1 cellular context compared by ENCODE assay signal in the genomic region with DNA sequence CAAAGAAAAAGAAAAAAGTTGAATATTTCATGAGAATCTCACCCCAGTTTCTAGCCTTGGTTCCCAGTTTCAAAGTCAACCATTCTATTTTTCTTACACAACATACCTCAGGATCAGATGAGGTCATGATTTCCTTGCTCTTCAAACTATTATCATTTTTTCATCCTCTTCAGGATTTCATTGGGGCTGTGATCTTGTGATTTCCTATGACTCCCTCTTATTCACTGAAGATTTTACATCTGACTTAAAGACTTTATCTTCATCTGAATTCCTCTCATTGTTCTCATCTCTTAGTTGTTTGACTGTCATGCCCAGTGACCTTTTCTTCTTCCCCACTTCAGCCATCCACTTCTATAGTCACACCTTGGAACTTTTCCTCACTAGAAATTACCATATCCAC.
TF ChIP-seq lines count a peak whose summit lies in the region.

No MANE protein-coding gene starts in this region.

TF ChIP-seq in endothelial cell of umbilical vein, 7 proteins besides CTCF, POLR2A, EP300 and RAD21:
- no peak for TF ChIP-seq GATA2 (IDR thresholded peaks at IDR 0.05; ENCODE audit: insufficient read depth, insufficient read length, low read depth, low read length)
- TF ChIP-seq JUN (IDR thresholded peaks at IDR 0.05; ENCODE audit: borderline replicate concordance, insufficient read depth, insufficient read length, low read depth): no peak
- no peak for TF ChIP-seq MYC (IDR thresholded peaks at IDR 0.05; ENCODE audit: low read depth, low read length)
- TF ChIP-seq EZH2 (IDR thresholded peaks at IDR 0.05; ENCODE audit: borderline replicate concordance, low read depth, low read length, severe bottlenecking): no peak
- TF ChIP-seq MAX (IDR thresholded peaks at IDR 0.05; ENCODE audit: insufficient read depth, insufficient read length): no peak
- TF ChIP-seq FOS (IDR thresholded peaks at IDR 0.05; ENCODE audit: borderline replicate concordance, insufficient read depth, low read length): peak; percentile 35
- no peak for TF ChIP-seq POLR2AphosphoS5 (IDR thresholded peaks at IDR 0.05; ENCODE audit: insufficient read depth, low read depth, low read length)
TF ChIP-seq in endothelial cell of umbilical vein: peak in this region for 1.
